Comparison of ENCODE assay signal across 20 cellular contexts in the genomic region with DNA sequence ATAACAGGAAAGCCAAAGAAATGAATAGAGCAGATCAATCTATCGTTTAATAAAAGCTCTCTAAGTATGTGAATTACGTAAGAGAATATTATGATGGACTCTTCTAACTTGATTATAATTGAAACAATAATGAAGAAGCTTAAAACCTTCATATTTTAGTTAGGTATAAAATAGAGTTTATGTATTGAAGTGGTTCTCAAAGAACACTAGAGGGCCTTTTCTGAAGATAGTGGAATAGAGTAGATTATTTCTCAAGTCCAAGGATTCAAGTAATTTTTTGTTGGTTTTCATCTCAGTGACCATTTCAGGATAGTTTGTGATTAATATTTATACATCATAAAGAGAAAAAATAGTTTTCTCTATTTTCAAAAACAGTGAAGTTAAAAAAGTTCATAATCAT.
DNase-seq lines count a peak whose midpoint lies in the region; TF ChIP-seq lines count a peak whose summit lies in the region.
"Had no signal": no experiment of that assay in that cellular context is flagged by ENCODE, and none has a peak within 500 bp of the region (broad histone marks: within the 10 kb centered on the region; RNA-seq: fewer than 3 reads in every experiment).

No MANE protein-coding gene starts in this region.

- WGBS in GM23248 (ENCODE audit: low coverage in 1 of 2, low lambda C conversion rate in 2 of 2, missing lambda C conversion rate in 2 of 2), 2 experiments, result 93 to 94% methylated on average over 2 of the region's 2 CpGs
- 98% methylated on average over 2 of the region's 2 CpGs for WGBS in hepatocyte (ENCODE audit: low lambda C conversion rate, missing lambda C conversion rate)

- peaks cover 62% of the 10 kb centered on the region for H3K36me3 ChIP-seq in GM23248 (ENCODE audit: low read depth)
- peaks cover 3% of the 10 kb centered on the region for H3K36me3 ChIP-seq in hepatocyte (replicated peaks; ENCODE audit: insufficient read depth, low read depth)
- H3K36me3 ChIP-seq in HAP-1 (replicated peaks), result no peaks in the 10 kb centered on the region; the same call in none of the 2 replicates

- H3F3A ChIP-seq in GM23248 (ENCODE audit: insufficient read depth), result peaks cover 8% of the 10 kb centered on the region; the same call in 1 of the 2 replicates

- no peaks in the 10 kb centered on the region for H3K4me1 Mint-ChIP-seq in activated CD4-positive, alpha-beta memory T cell treated with anti-CD3 and anti-CD28 coated beads, Interleukin-2, amount 10 ng/mL, durations not matched to agents 7 days and 5 days
- H3K4me1 Mint-ChIP-seq: T-helper 17 cell had no signal

- TF ChIP-seq CTCF in AG04450 (IDR thresholded peaks at IDR 0.05; ENCODE audit: low read depth, low read length), result peak; percentile 8; the same call in 1 of the 2 replicates
- peak; percentile 14; the same call in 1 of the 2 replicates for TF ChIP-seq CTCF in RWPE1 (conservative IDR thresholded peaks at IDR 0.05; ENCODE audit: low read depth)
- peak; percentile 5 for TF ChIP-seq CTCF in hepatocyte (IDR thresholded peaks at IDR 0.05; ENCODE audit: poor library complexity)

- POLR2A ChIA-PET in AG04450 (lab: Yijun Ruan, JAX), result no interaction called here
- POLR2A ChIA-PET in RWPE1 (lab: Yijun Ruan, JAX; ENCODE audit: low non-redundant PET), result no interaction called here
- POLR2A ChIA-PET in activated CD4-positive, alpha-beta memory T cell treated with anti-CD3 and anti-CD28 coated beads, Interleukin-2, amount 10 ng/mL, durations not matched to agents 7 days and 5 days (lab: Charles Lee), result no interaction called here

- in situ Hi-C loops in GM23248 (cut with MboI) (no loop called here), HAP-1 (cut with MboI; ENCODE audit: low sequenced_read_pairs) (no loop called here)

- no peak overlapping the region for H3K9ac ChIP-seq in GM23248

- DNase-seq in AG04450 (ENCODE audit: low read depth, low spot score) (no peak), GM23248 (peak; percentile 16), RWPE1 (ENCODE audit: low spot score) (no peak), hepatocyte (ENCODE audit: low spot score) (no peak), HAP-1 (ENCODE audit: low spot score in 2 of 2) (no peak), SK-N-DZ (ENCODE audit: low spot score) (no peak)
- no peak for DNase-seq in activated CD4-positive, alpha-beta memory T cell treated with anti-CD3 and anti-CD28 coated beads, Interleukin-2, amount 10 ng/mL, durations not matched to agents 7 days and 5 days
- DNase-seq: CD4-positive, alpha-beta memory T cell; GDM1; NCI-H1105; NCI-H146; NCI-H2029 treated with DMSO at 0.1 percent for 48 hours; NCI-H226; NCI-H510A treated with DMSO at 0.1 percent for 48 hours; NCI-H774; NK-92 treated with Interleukin-12 subunit alpha and Interleukin-12 subunit beta, amount 100 ng/mL, for 24 hours; Peyer's patch; T-helper 17 cell had no signal

- no peaks in the 10 kb centered on the region for H3K9me3 Mint-ChIP-seq in activated CD4-positive, alpha-beta memory T cell treated with anti-CD3 and anti-CD28 coated beads, Interleukin-2, amount 10 ng/mL, durations not matched to agents 7 days and 5 days
- H3K9me3 Mint-ChIP-seq: CD4-positive, alpha-beta memory T cell had no signal

- no peaks in the 10 kb centered on the region for H3K27me3 Mint-ChIP-seq in activated CD4-positive, alpha-beta memory T cell treated with anti-CD3 and anti-CD28 coated beads, Interleukin-2, amount 10 ng/mL, durations not matched to agents 7 days and 5 days
- H3K27me3 Mint-ChIP-seq: CD4-positive, alpha-beta memory T cell; T-helper 17 cell had no signal

- H3K4me3 ChIP-seq in AG04450 (ENCODE audit: low read depth, low read length) (no peak overlapping the region), GM23248 (no peak overlapping the region), hepatocyte (no peak overlapping the region), HAP-1 (no peak overlapping the region)
- H3K4me3 ChIP-seq: K562, Peyer's patch, SJSA1 had no signal

- CTCF ChIA-PET in AG04450 (lab: Charles Lee) (no interaction called here), RWPE1 (lab: Yijun Ruan, JAX) (interaction anchor here (0.6 kb wide), 1 partner anchor 18 kb away, joined by 3 read pairs; no protein-coding TSS in a partner anchor)
- CTCF ChIA-PET in activated CD4-positive, alpha-beta memory T cell treated with anti-CD3 and anti-CD28 coated beads, Interleukin-2, amount 10 ng/mL, durations not matched to agents 7 days and 5 days (lab: Charles Lee), result no interaction called here

- H3K27me3 ChIP-seq in AG04450 (ENCODE audit: control insufficient read depth, insufficient read depth, low read length) (no peaks in the 10 kb centered on the region), GM23248 (replicated peaks; ENCODE audit: insufficient read depth) (no peaks in the 10 kb centered on the region), hepatocyte (no peaks in the 10 kb centered on the region), HAP-1 (ENCODE audit: low read depth) (no peaks in the 10 kb centered on the region)
- H3K27me3 ChIP-seq: Peyer's patch, SJSA1 had no signal

- no peaks in the 10 kb centered on the region for H3K79me2 ChIP-seq in GM23248 (ENCODE audit: insufficient read depth)
- no peaks in the 10 kb centered on the region for H3K79me2 ChIP-seq in hepatocyte

- H4K20me1 ChIP-seq in GM23248 (ENCODE audit: insufficient read depth), result no peaks in the 10 kb centered on the region
- H4K20me1 ChIP-seq in hepatocyte (ENCODE audit: insufficient read depth, poor library complexity, severe bottlenecking), result no peaks in the 10 kb centered on the region

- H3K4me1 ChIP-seq in GM23248 (ENCODE audit: insufficient read depth), result no peaks in the 10 kb centered on the region
- H3K4me1 ChIP-seq in hepatocyte (ENCODE audit: insufficient read depth), result no peaks in the 10 kb centered on the region
- no peaks in the 10 kb centered on the region for H3K4me1 ChIP-seq in HAP-1
- H3K4me1 ChIP-seq: Peyer's patch, SJSA1 had no signal

- H3K9me3 ChIP-seq in AG04450 (ENCODE audit: control insufficient read depth, insufficient read depth, low read length) (no peaks in the 10 kb centered on the region), GM23248 (ENCODE audit: low read depth) (no peaks in the 10 kb centered on the region), hepatocyte (ENCODE audit: low read depth) (no peaks in the 10 kb centered on the region), HAP-1 (no peaks in the 10 kb centered on the region)
- H3K9me3 ChIP-seq: Peyer's patch, SJSA1 had no signal

- no peak overlapping the region for H3K4me3 Mint-ChIP-seq in activated CD4-positive, alpha-beta memory T cell treated with anti-CD3 and anti-CD28 coated beads, Interleukin-2, amount 10 ng/mL, durations not matched to agents 7 days and 5 days
- H3K4me3 Mint-ChIP-seq: CD4-positive, alpha-beta memory T cell; T-helper 17 cell had no signal

- H3K27ac ChIP-seq in AG04450 (ENCODE audit: low read depth, low read length) (no peak overlapping the region), GM23248 (no peak overlapping the region), RWPE1 (no peak overlapping the region), hepatocyte (no peak overlapping the region)
- H3K27ac ChIP-seq: Peyer's patch, SJSA1 had no signal

- H2AFZ ChIP-seq in GM23248 (no peak overlapping the region), hepatocyte (no peak overlapping the region)

- no peaks in the 10 kb centered on the region for H3K9me2 ChIP-seq in GM23248 (ENCODE audit: insufficient read depth)
- H3K9me2 ChIP-seq in hepatocyte (replicated peaks; ENCODE audit: insufficient read depth), result no peaks in the 10 kb centered on the region

- no peak overlapping the region for H3K27ac Mint-ChIP-seq in activated CD4-positive, alpha-beta memory T cell treated with anti-CD3 and anti-CD28 coated beads, Interleukin-2, amount 10 ng/mL, durations not matched to agents 7 days and 5 days
- H3K27ac Mint-ChIP-seq: CD4-positive, alpha-beta memory T cell; T-helper 17 cell had no signal

- H3K36me3 Mint-ChIP-seq in activated CD4-positive, alpha-beta memory T cell treated with anti-CD3 and anti-CD28 coated beads, Interleukin-2, amount 10 ng/mL, durations not matched to agents 7 days and 5 days (ENCODE audit: low read depth), result peaks cover 5% of the 10 kb centered on the region

- no peak overlapping the region for H3K4me2 ChIP-seq in GM23248 (ENCODE audit: unreplicated experiment)
- no peak overlapping the region for H3K4me2 ChIP-seq in hepatocyte
